ENCODE assay signal across 9 cellular contexts in genomic region chr15:39828374-39828931, GRCh38. TPM values are rescaled to one million over a fixed set of nuclear protein-coding genes. Genes with fewer than 3 reads are reported as not detected.
DNase-seq lines count a peak whose midpoint lies in the region; ATAC-seq and TF ChIP-seq lines count a peak whose summit lies in the region.
"Had no signal": no experiment of that assay in that cellular context is flagged by ENCODE, and none has a peak within 500 bp of the region (broad histone marks: within the 10 kb centered on the region; RNA-seq: fewer than 3 reads in every experiment).

No MANE protein-coding gene starts in this region.

- H3K9ac ChIP-seq in endodermal cell (ENCODE audit: extremely low read depth, low read length, poor library complexity, severe bottlenecking) (no peak overlapping the region), neuronal stem cell (ENCODE audit: low read depth, low read length, poor library complexity) (no peak overlapping the region)

- H4K8ac ChIP-seq in neuronal stem cell (ENCODE audit: low read depth, low read length): no peak overlapping the region

- H3K27ac Mint-ChIP-seq in HFFc6: peak overlapping the region; percentile 29; the same call in 1 of the 2 replicates
- no peak overlapping the region for H3K27ac Mint-ChIP-seq in endodermal cell
- H3K27ac Mint-ChIP-seq in activated CD8-positive, alpha-beta T cell treated with anti-CD3 and anti-CD28 coated beads for 36 hours: no peak overlapping the region
- H3K27ac Mint-ChIP-seq: activated naive CD4-positive, alpha-beta T cell treated with anti-CD3 and anti-CD28 coated beads, Interleukin-2, amount 10 ng/mL, durations not matched to agents 7 days and 5 days had no signal

- no peak overlapping the region for H4K91ac ChIP-seq in neuronal stem cell (ENCODE audit: low read depth, low read length, poor library complexity)

- WGBS in endodermal cell (ENCODE audit: insufficient coverage in 1 of 2, insufficient read length in 1 of 2), 2 experiments: 87 to 88% methylated on average over 6 of the region's 6 CpGs
- no CpG with 5 or more reads among the region's 6 CpGs for WGBS in neuronal stem cell (ENCODE audit: extremely low coverage in 2 of 2, insufficient read length in 2 of 2, insufficient replicate concordance in 1 of 2), 2 donors

- H2AK5ac ChIP-seq in neuronal stem cell (ENCODE audit: low read depth, low read length): no peak overlapping the region

- H3K4me1 Mint-ChIP-seq in HFFc6 (ENCODE audit: low read depth) (peaks cover 80% of the 10 kb centered on the region), endodermal cell (peaks cover 18% of the 10 kb centered on the region)
- no peaks in the 10 kb centered on the region for H3K4me1 Mint-ChIP-seq in activated CD8-positive, alpha-beta T cell treated with anti-CD3 and anti-CD28 coated beads for 36 hours (ENCODE audit: low read depth)
- H3K4me1 Mint-ChIP-seq: activated naive CD4-positive, alpha-beta T cell treated with anti-CD3 and anti-CD28 coated beads, Interleukin-2, amount 10 ng/mL, durations not matched to agents 7 days and 5 days had no signal

- H2BK5ac ChIP-seq in neuronal stem cell (ENCODE audit: low read length): no peak overlapping the region

- CTCF ChIA-PET in activated CD8-positive, alpha-beta T cell treated with anti-CD3 and anti-CD28 coated beads for 36 hours (lab: Charles Lee): no interaction called here

- ATAC-seq in activated CD8-positive, alpha-beta T cell treated with anti-CD3 and anti-CD28 coated beads for 36 hours: no peak

- H2AFZ ChIP-seq in neuronal stem cell (ENCODE audit: low read length): no peak overlapping the region

- H3K36me3 ChIP-seq in endodermal cell (ENCODE audit: control insufficient read depth, insufficient read depth, low read length) (no peaks in the 10 kb centered on the region), neuronal stem cell (replicated peaks in 1 of 2; ENCODE audit: control insufficient read depth in 2 of 2, insufficient read depth in 2 of 2, low read length in 2 of 2) (no peaks in the 10 kb centered on the region)

- POLR2A ChIA-PET in activated CD8-positive, alpha-beta T cell treated with anti-CD3 and anti-CD28 coated beads for 36 hours (lab: Charles Lee): no interaction called here

- no peak overlapping the region for H3K4me2 ChIP-seq in neuronal stem cell (ENCODE audit: insufficient read depth, low read length, poor library complexity, severe bottlenecking)

- H3K9me3 Mint-ChIP-seq in HFFc6 (peaks cover 5% of the 10 kb centered on the region), endodermal cell (peaks cover 6% of the 10 kb centered on the region)
- no peaks in the 10 kb centered on the region for H3K9me3 Mint-ChIP-seq in activated CD8-positive, alpha-beta T cell treated with anti-CD3 and anti-CD28 coated beads for 36 hours
- H3K9me3 Mint-ChIP-seq: activated naive CD4-positive, alpha-beta T cell treated with anti-CD3 and anti-CD28 coated beads, Interleukin-2, amount 10 ng/mL, durations not matched to agents 7 days and 5 days had no signal

- TF ChIP-seq CTCF in HFFc6 (IDR thresholded peaks at IDR 0.05) (no peak), endodermal cell (conservative IDR thresholded peaks at IDR 0.05) (no peak)
- TF ChIP-seq CTCF in activated CD8-positive, alpha-beta T cell treated with anti-CD3 and anti-CD28 coated beads for 36 hours (IDR thresholded peaks at IDR 0.05): no peak

- H3K36me3 Mint-ChIP-seq in HFFc6 (ENCODE audit: low read depth) (peaks cover 51% of the 10 kb centered on the region), endodermal cell (ENCODE audit: low read depth) (peaks cover 6% of the 10 kb centered on the region)
- no peaks in the 10 kb centered on the region for H3K36me3 Mint-ChIP-seq in activated CD8-positive, alpha-beta T cell treated with anti-CD3 and anti-CD28 coated beads for 36 hours (ENCODE audit: low read depth)
- H3K36me3 Mint-ChIP-seq: activated naive CD4-positive, alpha-beta T cell treated with anti-CD3 and anti-CD28 coated beads, Interleukin-2, amount 10 ng/mL, durations not matched to agents 7 days and 5 days had no signal

- H3K9me3 ChIP-seq in endodermal cell (ENCODE audit: control insufficient read depth, low read length) (no peaks in the 10 kb centered on the region), neuronal stem cell (replicated peaks in 1 of 2; ENCODE audit: control insufficient read depth in 2 of 2, insufficient read depth in 1 of 2, low read depth in 1 of 2, low read length in 2 of 2) (peaks cover 0 to under 1% of the 10 kb centered on the region in 2 donors)

- H2BK15ac ChIP-seq in neuronal stem cell (ENCODE audit: low read length): no peak overlapping the region

- H2BK12ac ChIP-seq in neuronal stem cell (ENCODE audit: low read length): no peak overlapping the region

- H3K4ac ChIP-seq in neuronal stem cell (ENCODE audit: low read length): no peak overlapping the region

- no peak overlapping the region for H2BK120ac ChIP-seq in neuronal stem cell (ENCODE audit: low read depth, low read length)

- H3K27me3 ChIP-seq in endodermal cell (ENCODE audit: control insufficient read depth, insufficient read depth, low read length, poor library complexity, severe bottlenecking) (no peaks in the 10 kb centered on the region), neuronal stem cell (ENCODE audit: control insufficient read depth in 3 of 3, insufficient read depth in 3 of 3, low read depth in 1 of 3, low read length in 3 of 3) (peaks cover 0 to 10% (median 0%) of the 10 kb centered on the region in 3 experiments)

- intact Hi-C loops in activated CD8-positive, alpha-beta T cell treated with anti-CD3 and anti-CD28 coated beads for 36 hours (cut with micrococcal nuclease): no loop called here

- H3K4me3 Mint-ChIP-seq in HFFc6 (no peak overlapping the region; the same call in 1 of the 2 replicates), endodermal cell (no peak overlapping the region)
- no peak overlapping the region for H3K4me3 Mint-ChIP-seq in activated CD8-positive, alpha-beta T cell treated with anti-CD3 and anti-CD28 coated beads for 36 hours
- H3K4me3 Mint-ChIP-seq: activated naive CD4-positive, alpha-beta T cell treated with anti-CD3 and anti-CD28 coated beads, Interleukin-2, amount 10 ng/mL, durations not matched to agents 7 days and 5 days had no signal

- H3K23ac ChIP-seq in neuronal stem cell (ENCODE audit: low read depth, low read length, poor library complexity): no peak overlapping the region

- peaks cover 1% of the 10 kb centered on the region for H3K79me1 ChIP-seq in neuronal stem cell (ENCODE audit: low read depth, low read length)

- H3K4me3 ChIP-seq in endodermal cell (ENCODE audit: low read length) (no peak overlapping the region), neuronal stem cell (ENCODE audit: low read length in 2 of 2) (no peak overlapping the region)

- H3K27me3 Mint-ChIP-seq in HFFc6 (ENCODE audit: insufficient read depth): peaks cover 14% of the 10 kb centered on the region
- H3K27me3 Mint-ChIP-seq in endodermal cell (ENCODE audit: insufficient read depth): no peaks in the 10 kb centered on the region
- peaks cover 29% of the 10 kb centered on the region for H3K27me3 Mint-ChIP-seq in activated CD8-positive, alpha-beta T cell treated with anti-CD3 and anti-CD28 coated beads for 36 hours

- H3K4me1 ChIP-seq in endodermal cell (ENCODE audit: control insufficient read depth, insufficient read depth, low read length) (peaks cover 2% of the 10 kb centered on the region), neuronal stem cell (ENCODE audit: control insufficient read depth in 2 of 2, insufficient read depth in 1 of 2, low read depth in 1 of 2, low read length in 2 of 2) (peaks cover 0 to 9% of the 10 kb centered on the region in 2 donors)

- DNase-seq in HFFc6 (peak; percentile 31), NCI-H446 treated with DMSO at 0.1 percent for 48 hours (lab: John Stamatoyannopoulos, UW) (peak; percentile 1), endodermal cell (peak; percentile 53), non-pigmented ciliary epithelial cell (ENCODE audit: low read depth) (peak; percentile 78), neuronal stem cell (ENCODE audit: low spot score) (no peak), GM19240 (ENCODE audit: insufficient read length, low spot score) (no peak)
- no peak for DNase-seq in activated CD4-positive, CD25-positive, alpha-beta regulatory T cell treated with anti-CD3 and anti-CD28 coated beads, Interleukin-2, amount 50 U/mL, for 72 hours
- no peak for DNase-seq in activated CD8-positive, alpha-beta T cell treated with anti-CD3 and anti-CD28 coated beads for 36 hours
- DNase-seq: activated naive CD4-positive, alpha-beta T cell treated with anti-CD3 and anti-CD28 coated beads, Interleukin-2, amount 10 ng/mL, durations not matched to agents 7 days and 5 days had no signal

- H3K18ac ChIP-seq in neuronal stem cell (ENCODE audit: low read length): no peak overlapping the region

- H3K27ac ChIP-seq in endodermal cell (ENCODE audit: low read depth, low read length) (no peak overlapping the region), neuronal stem cell (replicated peaks; ENCODE audit: low read length) (no peak overlapping the region)

- H3K14ac ChIP-seq in neuronal stem cell (ENCODE audit: low read length): no peak overlapping the region

RNA-seq across cellular contexts. Expression of gene FSIP1, which starts 45.8 kb away (rescaled TPM):
- total RNA-seq in HFFc6 (2021; fragmentation: NEBNext Ultra II Directional; extraction: Animal tissue kit (Norgen Biotek cat#: 25700)): 1 to 10 TPM; 1.2 to 2.0 (median 1.3) TPM
- total RNA-seq in endodermal cell: 1 to 10 TPM in 1 of 2 donors, under 1 TPM in 1; 0.77 to 1.7 TPM
- polyA plus RNA-seq in endodermal cell (2013, experiment 1 of 2): 2.6 TPM
- 2.2 TPM for polyA plus RNA-seq in endodermal cell (2013, experiment 2 of 2)
- 1.3 TPM for polyA plus RNA-seq in neuronal stem cell (2013, experiment 1 of 2)
- polyA plus RNA-seq in neuronal stem cell (2013, experiment 2 of 2): 1.1 TPM
- total RNA-seq in activated CD8-positive, alpha-beta T cell treated with anti-CD3 and anti-CD28 coated beads for 36 hours: under 1 TPM; 0.36 to 0.43 TPM

Comparison
In these comparisons a context has a peak if more than half of its experiments do, and no peak if none do; other contexts are left out.
1. DNase-seq: peak in HFFc6 (single experiment), NCI-H446 treated with DMSO at 0.1 percent for 48 hours (single experiment), endodermal cell (single experiment) and non-pigmented ciliary epithelial cell (single experiment); none in neuronal stem cell (single experiment), activated CD4-positive, CD25-positive, alpha-beta regulatory T cell treated with anti-CD3 and anti-CD28 coated beads, Interleukin-2, amount 50 U/mL, for 72 hours (single experiment), GM19240 (single experiment) and activated CD8-positive, alpha-beta T cell treated with anti-CD3 and anti-CD28 coated beads for 36 hours (single experiment).